30 cellular contexts compared by ENCODE assay signal in the genomic region with DNA sequence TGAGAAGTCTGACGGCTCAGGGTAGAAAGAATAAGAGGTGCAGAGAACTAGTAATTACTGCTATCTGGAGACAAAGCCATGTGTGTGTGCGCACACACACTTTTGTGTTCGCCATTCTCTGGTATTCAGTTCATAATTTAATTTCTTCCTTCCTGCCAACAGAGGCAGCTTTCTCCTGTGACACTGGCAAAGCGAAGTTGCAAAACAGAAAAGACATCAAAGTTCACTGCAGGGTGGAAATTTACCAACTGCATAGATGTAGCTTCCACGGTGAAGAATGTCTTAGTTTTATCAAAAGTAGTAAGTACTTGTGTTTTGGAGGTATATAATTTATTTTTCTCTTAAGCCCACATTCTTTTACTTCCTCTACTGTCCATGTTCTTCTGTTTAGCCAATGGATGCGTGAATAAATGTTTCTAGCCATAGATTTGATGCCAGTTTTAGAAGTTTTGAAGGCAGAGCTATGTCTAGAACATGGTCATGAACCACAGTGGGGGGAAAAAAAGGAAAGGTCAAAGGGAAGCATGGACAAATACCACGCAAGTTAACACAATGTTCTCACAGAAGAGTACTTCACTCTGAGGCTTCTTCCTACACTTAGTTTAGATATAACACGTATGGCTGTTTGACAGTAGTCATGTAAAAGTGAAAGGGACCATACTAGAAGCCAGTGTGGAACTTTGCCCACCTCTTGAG.
"Had no signal": no experiment of that assay in that cellular context is flagged by ENCODE, and none has a peak within 500 bp of the region (broad histone marks: within the 10 kb centered on the region; RNA-seq: fewer than 3 reads in every experiment).

No MANE protein-coding gene starts in this region.

- H3K36me3 ChIP-seq: brain microvascular endothelial cell, esophagus muscularis mucosa, gastrocnemius medialis, WERI-Rb-1 had no signal

- H3K4me3 ChIP-seq: coronary artery, dorsolateral prefrontal cortex, esophagus muscularis mucosa, gastrocnemius medialis had no signal

- H3K27ac ChIP-seq: brain microvascular endothelial cell, coronary artery, dorsolateral prefrontal cortex, esophagus muscularis mucosa, foreskin keratinocyte, gastrocnemius medialis, WERI-Rb-1 had no signal

- H3K4me1 ChIP-seq: esophagus muscularis mucosa, foreskin keratinocyte, gastrocnemius medialis had no signal

- DNase-seq: activated B cell treated with CpG ODN at 0.5 μM for 24 hours; activated CD4-positive, alpha-beta T cell treated with anti-CD3 and anti-CD28 coated beads for 48 hours; activated CD4-positive, alpha-beta T cell treated with anti-CD3 and anti-CD28 coated beads, Interleukin-2, amount 50 U/mL, for 1 hour; activated CD4-positive, alpha-beta T cell treated with anti-CD3 and anti-CD28 coated beads, Interleukin-2, amount 50 U/mL, for 48 hours; activated CD8-positive, alpha-beta memory T cell treated with anti-CD3 and anti-CD28 coated beads for 24 hours; activated CD8-positive, alpha-beta T cell treated with anti-CD3 and anti-CD28 coated beads for 36 hours; activated effector memory CD4-positive, alpha-beta T cell treated with Interleukin-2 at 50 U/mL for 16 hours; activated gamma-delta T cell treated with Interleukin-2 at 50 U/mL for 16 hours; activated naive CD4-positive, alpha-beta T cell treated with anti-CD3 and anti-CD28 coated beads, Interleukin-2, amount 50 U/mL, for 16 hours; activated naive CD4-positive, alpha-beta T cell treated with Interleukin-2 at 50 U/mL for 16 hours; activated T-cell treated with anti-CD3 and anti-CD28 coated beads, Interleukin-2, amount 50 U/mL, for 4 hours; amniotic stem cell; anterior cingulate cortex; brain microvascular endothelial cell; dorsolateral prefrontal cortex; effector CD4-positive, alpha-beta T cell; effector memory CD8-positive, alpha-beta T cell; erythroblast; foreskin keratinocyte; gastrocnemius medialis; T-helper 1 cell; T-helper 17 cell; T1000; WERI-Rb-1 had no signal

- H3K9me3 ChIP-seq: esophagus muscularis mucosa, gastrocnemius medialis had no signal

- ATAC-seq: activated CD4-positive, CD25-positive, alpha-beta regulatory T cell treated with anti-CD3 and anti-CD28 coated beads, Interleukin-2, amount 50 U/mL, for 24 hours; activated CD8-positive, alpha-beta T cell treated with anti-CD3 and anti-CD28 coated beads for 36 hours; activated T-cell treated with anti-CD3 and anti-CD28 coated beads, Interleukin-2, amount 50 U/mL, for 4 hours; activated T-helper 17 cell treated with anti-CD3 and anti-CD28 coated beads, Interleukin-2, amount 50 U/mL, for 72 hours; effector memory CD8-positive, alpha-beta T cell; foreskin keratinocyte; gastrocnemius medialis; T-helper 17 cell had no signal

- H3K27me3 ChIP-seq: brain microvascular endothelial cell, dorsolateral prefrontal cortex, esophagus muscularis mucosa, foreskin keratinocyte, gastrocnemius medialis had no signal

- FAIRE-seq: astrocyte, bronchial epithelial cell had no signal
